In the genomic region with DNA sequence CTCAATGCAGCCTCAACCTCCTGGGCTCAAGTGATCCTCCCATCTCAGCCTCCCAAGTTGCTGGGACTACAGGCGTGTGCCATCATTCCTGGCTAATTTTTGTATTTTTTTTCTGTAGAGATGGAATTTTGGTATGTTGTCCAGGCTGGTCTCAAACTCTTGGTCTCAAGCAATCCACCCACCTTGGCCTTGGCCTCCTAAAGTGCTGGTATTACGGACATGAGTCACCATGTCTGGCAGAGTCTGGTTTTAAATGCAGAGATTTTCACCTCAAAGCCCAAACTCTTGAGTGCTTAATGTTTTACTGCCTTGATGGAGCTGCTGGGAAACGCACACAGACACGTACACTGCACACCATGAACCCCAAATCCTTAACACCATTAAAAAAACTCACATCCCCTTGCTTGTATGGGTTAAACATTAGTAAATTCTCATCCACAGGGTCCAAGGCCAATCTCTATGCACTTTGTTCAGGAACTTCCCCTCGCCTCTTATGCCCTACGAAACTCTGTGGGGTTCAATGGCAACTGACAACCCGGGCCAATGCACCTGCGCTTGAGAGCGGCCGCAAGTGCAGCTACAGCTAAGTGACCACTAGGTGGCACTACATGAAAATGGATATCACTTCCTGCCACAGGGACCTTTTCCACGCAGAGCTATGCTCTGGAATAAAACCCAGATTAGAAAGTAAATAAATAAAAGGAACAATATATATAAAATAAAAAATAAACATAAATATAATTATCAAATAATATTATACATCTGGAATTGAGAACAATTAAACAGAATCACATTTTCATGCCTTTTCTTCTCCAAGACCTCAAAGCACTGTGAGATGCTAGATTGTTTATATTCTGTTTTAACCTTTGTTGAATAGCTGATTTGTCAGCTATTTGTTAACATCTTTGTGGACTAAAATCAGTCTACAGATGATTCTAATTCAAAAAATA, we compare ENCODE assay signal across 2 cellular contexts.
TF ChIP-seq lines count a peak whose summit lies in the region.

No MANE protein-coding gene starts in this region.

TF ChIP-seq in GM23338, 12 proteins besides CTCF, POLR2A, EP300 and RAD21 (continued from another document and continues in another):
- TF ChIP-seq, protein P1, sequence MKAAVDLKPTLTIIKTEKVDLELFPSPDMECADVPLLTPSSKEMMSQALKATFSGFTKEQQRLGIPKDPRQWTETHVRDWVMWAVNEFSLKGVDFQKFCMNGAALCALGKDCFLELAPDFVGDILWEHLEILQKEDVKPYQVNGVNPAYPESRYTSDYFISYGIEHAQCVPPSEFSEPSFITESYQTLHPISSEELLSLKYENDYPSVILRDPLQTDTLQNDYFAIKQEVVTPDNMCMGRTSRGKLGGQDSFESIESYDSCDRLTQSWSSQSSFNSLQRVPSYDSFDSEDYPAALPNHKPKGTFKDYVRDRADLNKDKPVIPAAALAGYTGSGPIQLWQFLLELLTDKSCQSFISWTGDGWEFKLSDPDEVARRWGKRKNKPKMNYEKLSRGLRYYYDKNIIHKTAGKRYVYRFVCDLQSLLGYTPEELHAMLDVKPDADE (IDR thresholded peaks at IDR 0.05): no peak
- TF ChIP-seq, protein P2, sequence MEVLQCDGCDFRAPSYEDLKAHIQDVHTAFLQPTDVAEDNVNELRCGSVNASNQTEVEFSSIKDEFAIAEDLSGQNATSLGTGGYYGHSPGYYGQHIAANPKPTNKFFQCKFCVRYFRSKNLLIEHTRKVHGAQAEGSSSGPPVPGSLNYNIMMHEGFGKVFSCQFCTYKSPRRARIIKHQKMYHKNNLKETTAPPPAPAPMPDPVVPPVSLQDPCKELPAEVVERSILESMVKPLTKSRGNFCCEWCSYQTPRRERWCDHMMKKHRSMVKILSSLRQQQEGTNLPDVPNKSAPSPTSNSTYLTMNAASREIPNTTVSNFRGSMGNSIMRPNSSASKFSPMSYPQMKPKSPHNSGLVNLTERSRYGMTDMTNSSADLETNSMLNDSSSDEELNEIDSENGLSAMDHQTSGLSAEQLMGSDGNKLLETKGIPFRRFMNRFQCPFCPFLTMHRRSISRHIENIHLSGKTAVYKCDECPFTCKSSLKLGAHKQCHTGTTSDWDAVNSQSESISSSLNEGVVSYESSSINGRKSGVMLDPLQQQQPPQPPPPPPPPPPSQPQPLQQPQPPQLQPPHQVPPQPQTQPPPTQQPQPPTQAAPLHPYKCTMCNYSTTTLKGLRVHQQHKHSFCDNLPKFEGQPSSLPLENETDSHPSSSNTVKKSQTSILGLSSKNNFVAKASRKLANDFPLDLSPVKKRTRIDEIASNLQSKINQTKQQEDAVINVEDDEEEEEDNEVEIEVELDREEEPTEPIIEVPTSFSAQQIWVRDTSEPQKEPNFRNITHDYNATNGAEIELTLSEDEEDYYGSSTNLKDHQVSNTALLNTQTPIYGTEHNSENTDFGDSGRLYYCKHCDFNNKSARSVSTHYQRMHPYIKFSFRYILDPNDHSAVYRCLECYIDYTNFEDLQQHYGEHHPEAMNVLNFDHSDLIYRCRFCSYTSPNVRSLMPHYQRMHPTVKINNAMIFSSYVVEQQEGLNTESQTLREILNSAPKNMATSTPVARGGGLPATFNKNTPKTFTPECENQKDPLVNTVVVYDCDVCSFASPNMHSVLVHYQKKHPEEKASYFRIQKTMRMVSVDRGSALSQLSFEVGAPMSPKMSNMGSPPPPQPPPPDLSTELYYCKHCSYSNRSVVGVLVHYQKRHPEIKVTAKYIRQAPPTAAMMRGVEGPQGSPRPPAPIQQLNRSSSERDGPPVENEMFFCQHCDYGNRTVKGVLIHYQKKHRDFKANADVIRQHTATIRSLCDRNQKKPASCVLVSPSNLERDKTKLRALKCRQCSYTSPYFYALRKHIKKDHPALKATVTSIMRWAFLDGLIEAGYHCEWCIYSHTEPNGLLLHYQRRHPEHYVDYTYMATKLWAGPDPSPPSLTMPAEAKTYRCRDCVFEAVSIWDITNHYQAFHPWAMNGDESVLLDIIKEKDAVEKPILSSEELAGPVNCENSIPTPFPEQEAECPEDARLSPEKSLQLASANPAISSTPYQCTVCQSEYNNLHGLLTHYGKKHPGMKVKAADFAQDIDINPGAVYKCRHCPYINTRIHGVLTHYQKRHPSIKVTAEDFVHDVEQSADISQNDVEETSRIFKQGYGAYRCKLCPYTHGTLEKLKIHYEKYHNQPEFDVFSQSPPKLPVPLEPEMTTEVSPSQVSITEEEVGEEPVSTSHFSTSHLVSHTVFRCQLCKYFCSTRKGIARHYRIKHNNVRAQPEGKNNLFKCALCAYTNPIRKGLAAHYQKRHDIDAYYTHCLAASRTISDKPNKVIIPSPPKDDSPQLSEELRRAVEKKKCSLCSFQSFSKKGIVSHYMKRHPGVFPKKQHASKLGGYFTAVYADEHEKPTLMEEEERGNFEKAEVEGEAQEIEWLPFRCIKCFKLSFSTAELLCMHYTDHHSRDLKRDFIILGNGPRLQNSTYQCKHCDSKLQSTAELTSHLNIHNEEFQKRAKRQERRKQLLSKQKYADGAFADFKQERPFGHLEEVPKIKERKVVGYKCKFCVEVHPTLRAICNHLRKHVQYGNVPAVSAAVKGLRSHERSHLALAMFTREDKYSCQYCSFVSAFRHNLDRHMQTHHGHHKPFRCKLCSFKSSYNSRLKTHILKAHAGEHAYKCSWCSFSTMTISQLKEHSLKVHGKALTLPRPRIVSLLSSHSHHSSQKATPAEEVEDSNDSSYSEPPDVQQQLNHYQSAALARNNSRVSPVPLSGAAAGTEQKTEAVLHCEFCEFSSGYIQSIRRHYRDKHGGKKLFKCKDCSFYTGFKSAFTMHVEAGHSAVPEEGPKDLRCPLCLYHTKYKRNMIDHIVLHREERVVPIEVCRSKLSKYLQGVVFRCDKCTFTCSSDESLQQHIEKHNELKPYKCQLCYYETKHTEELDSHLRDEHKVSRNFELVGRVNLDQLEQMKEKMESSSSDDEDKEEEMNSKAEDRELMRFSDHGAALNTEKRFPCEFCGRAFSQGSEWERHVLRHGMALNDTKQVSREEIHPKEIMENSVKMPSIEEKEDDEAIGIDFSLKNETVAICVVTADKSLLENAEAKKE (CRISPR knock-in tag; IDR thresholded peaks at IDR 0.05): no peak
- TF ChIP-seq, protein P3, sequence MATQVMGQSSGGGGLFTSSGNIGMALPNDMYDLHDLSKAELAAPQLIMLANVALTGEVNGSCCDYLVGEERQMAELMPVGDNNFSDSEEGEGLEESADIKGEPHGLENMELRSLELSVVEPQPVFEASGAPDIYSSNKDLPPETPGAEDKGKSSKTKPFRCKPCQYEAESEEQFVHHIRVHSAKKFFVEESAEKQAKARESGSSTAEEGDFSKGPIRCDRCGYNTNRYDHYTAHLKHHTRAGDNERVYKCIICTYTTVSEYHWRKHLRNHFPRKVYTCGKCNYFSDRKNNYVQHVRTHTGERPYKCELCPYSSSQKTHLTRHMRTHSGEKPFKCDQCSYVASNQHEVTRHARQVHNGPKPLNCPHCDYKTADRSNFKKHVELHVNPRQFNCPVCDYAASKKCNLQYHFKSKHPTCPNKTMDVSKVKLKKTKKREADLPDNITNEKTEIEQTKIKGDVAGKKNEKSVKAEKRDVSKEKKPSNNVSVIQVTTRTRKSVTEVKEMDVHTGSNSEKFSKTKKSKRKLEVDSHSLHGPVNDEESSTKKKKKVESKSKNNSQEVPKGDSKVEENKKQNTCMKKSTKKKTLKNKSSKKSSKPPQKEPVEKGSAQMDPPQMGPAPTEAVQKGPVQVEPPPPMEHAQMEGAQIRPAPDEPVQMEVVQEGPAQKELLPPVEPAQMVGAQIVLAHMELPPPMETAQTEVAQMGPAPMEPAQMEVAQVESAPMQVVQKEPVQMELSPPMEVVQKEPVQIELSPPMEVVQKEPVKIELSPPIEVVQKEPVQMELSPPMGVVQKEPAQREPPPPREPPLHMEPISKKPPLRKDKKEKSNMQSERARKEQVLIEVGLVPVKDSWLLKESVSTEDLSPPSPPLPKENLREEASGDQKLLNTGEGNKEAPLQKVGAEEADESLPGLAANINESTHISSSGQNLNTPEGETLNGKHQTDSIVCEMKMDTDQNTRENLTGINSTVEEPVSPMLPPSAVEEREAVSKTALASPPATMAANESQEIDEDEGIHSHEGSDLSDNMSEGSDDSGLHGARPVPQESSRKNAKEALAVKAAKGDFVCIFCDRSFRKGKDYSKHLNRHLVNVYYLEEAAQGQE (IDR thresholded peaks at IDR 0.05; ENCODE audit: unreplicated experiment): no peak
- TF ChIP-seq EZH2phosphoT487 (IDR thresholded peaks at IDR 0.05; ENCODE audit: unreplicated experiment) (no peak), ZNF331 (CRISPR knock-in tag; IDR thresholded peaks at IDR 0.05; ENCODE audit: low read depth) (no peak), STAT1 (IDR thresholded peaks at IDR 0.05; ENCODE audit: unreplicated experiment) (no peak)

TF ChIP-seq in SK-N-SH, 30 proteins besides CTCF, POLR2A, EP300 and RAD21:
- TF ChIP-seq, protein P4, sequence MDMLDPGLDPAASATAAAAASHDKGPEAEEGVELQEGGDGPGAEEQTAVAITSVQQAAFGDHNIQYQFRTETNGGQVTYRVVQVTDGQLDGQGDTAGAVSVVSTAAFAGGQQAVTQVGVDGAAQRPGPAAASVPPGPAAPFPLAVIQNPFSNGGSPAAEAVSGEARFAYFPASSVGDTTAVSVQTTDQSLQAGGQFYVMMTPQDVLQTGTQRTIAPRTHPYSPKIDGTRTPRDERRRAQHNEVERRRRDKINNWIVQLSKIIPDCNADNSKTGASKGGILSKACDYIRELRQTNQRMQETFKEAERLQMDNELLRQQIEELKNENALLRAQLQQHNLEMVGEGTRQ (IDR thresholded peaks at IDR 0.05; ENCODE audit: borderline replicate concordance, low read depth, low read length): no peak
- no peak for TF ChIP-seq ELF1 (IDR thresholded peaks at IDR 0.05)
- TF ChIP-seq MEF2A (IDR thresholded peaks at IDR 0.05; ENCODE audit: borderline replicate concordance, low read depth): no peak
- peak; percentile 36; the same call in 1 of the 2 replicates for TF ChIP-seq NRF1 (IDR thresholded peaks at IDR 0.05; ENCODE audit: low read depth, low read length)
- TF ChIP-seq, protein P3 (IDR thresholded peaks at IDR 0.05; ENCODE audit: low read depth, low read length): no peak
- no peak for TF ChIP-seq SIN3A (IDR thresholded peaks at IDR 0.05; ENCODE audit: borderline replicate concordance, low read depth, low read length)
- TF ChIP-seq FOXJ3 (CRISPR knock-in tag; IDR thresholded peaks at IDR 0.05): no peak
- TF ChIP-seq, protein P5, sequence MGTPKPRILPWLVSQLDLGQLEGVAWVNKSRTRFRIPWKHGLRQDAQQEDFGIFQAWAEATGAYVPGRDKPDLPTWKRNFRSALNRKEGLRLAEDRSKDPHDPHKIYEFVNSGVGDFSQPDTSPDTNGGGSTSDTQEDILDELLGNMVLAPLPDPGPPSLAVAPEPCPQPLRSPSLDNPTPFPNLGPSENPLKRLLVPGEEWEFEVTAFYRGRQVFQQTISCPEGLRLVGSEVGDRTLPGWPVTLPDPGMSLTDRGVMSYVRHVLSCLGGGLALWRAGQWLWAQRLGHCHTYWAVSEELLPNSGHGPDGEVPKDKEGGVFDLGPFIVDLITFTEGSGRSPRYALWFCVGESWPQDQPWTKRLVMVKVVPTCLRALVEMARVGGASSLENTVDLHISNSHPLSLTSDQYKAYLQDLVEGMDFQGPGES (IDR thresholded peaks at IDR 0.05; ENCODE audit: low read depth, low read length): no peak
- peak; percentile 12; the same call in 1 of the 2 replicates for TF ChIP-seq RCOR1 (IDR thresholded peaks at IDR 0.05; ENCODE audit: low read length)
- TF ChIP-seq SMC3 (IDR thresholded peaks at IDR 0.05; ENCODE audit: low read depth, low read length): peak; percentile 92
- TF ChIP-seq EZH2phosphoT487 (IDR thresholded peaks at IDR 0.05; ENCODE audit: borderline replicate concordance, low read depth): no peak
- no peak for TF ChIP-seq POLR2AphosphoS5 (IDR thresholded peaks at IDR 0.05; ENCODE audit: low read depth, low read length)
TF ChIP-seq in SK-N-SH: peak in this region for 3.
